In the genomic region with DNA sequence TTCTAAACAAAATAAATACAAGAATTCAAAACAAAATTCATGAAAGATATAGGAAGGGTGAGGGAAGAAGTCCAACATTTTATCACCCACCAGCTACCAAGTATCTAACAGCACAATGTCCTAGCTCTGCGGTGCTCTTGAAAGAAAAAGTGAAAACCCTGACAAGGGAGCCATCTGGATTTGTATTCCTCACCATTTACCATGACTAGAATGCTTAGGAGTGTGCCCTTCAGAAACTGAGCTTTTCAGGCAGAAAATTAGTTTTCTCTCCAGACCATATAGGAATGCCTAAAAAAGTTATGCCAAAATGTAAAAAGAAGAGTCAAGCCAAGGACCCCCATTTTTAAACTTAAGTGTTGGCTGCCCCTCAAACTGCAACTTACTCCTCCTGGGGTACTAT, we compare ENCODE assay signal across 10 cellular contexts. TPM values are rescaled to one million over a fixed set of nuclear protein-coding genes. Genes with fewer than 3 reads are reported as not detected.
DNase-seq lines count a peak whose midpoint lies in the region; ATAC-seq and TF ChIP-seq lines count a peak whose summit lies in the region.
"Had no signal": no experiment of that assay in that cellular context is flagged by ENCODE, and none has a peak within 500 bp of the region (broad histone marks: within the 10 kb centered on the region; RNA-seq: fewer than 3 reads in every experiment).

No MANE protein-coding gene starts in this region.

- no peak overlapping the region for H3K27ac ChIP-seq in fibroblast of lung (ENCODE audit: insufficient read depth, low read length)

- TF ChIP-seq CTCF in fibroblast of lung (conservative IDR thresholded peaks at IDR 0.05 in 1 of 2, IDR thresholded peaks at IDR 0.05 in 1 of 2; ENCODE audit: low read depth in 1 of 2, low read length in 2 of 2), result no peak

- no peaks in the 10 kb centered on the region for H4K20me1 ChIP-seq in fibroblast of lung (ENCODE audit: control insufficient read depth, extremely low read depth, insufficient read depth, low read length)

- DNase-seq in activated T-cell treated with anti-CD3 and anti-CD28 coated beads, Interleukin-2, amount 50 U/mL, for 4 hours, result no peak
- no peak for DNase-seq in activated T-cell treated with anti-CD3 and anti-CD28 coated beads for 4 hours
- peak; percentile 23 for DNase-seq in RPMI8226
- no peak for DNase-seq in fibroblast of lung (ENCODE audit: low read depth in 2 of 2)
- no peak for DNase-seq in stimulated activated naive CD8-positive, alpha-beta T cell treated with anti-CD3 and anti-CD28 coated beads, Interleukin-15, amount 100 ng/mL, for 72 hours
- DNase-seq in NCI-H1417 (lab: John Stamatoyannopoulos, UW), result no peak
- DNase-seq in OCI-M2 (lab: John Stamatoyannopoulos, UW; ENCODE audit: unreplicated experiment), result no peak
- DNase-seq: activated CD8-positive, alpha-beta memory T cell treated with anti-CD3 and anti-CD28 coated beads for 24 hours; nucleus accumbens had no signal

- H3K4me1 Mint-ChIP-seq in activated T-cell treated with anti-CD3 and anti-CD28 coated beads, Interleukin-2, amount 50 U/mL, for 4 hours (ENCODE audit: low read depth), result peaks cover 72% of the 10 kb centered on the region
- peaks cover 76% of the 10 kb centered on the region for H3K4me1 Mint-ChIP-seq in stimulated activated naive CD8-positive, alpha-beta T cell treated with anti-CD3 and anti-CD28 coated beads, Interleukin-15, amount 100 ng/mL, for 72 hours

- H3K4me1 ChIP-seq in fibroblast of lung (ENCODE audit: control insufficient read depth, extremely low read depth, insufficient read depth, low read length), result peaks cover 19% of the 10 kb centered on the region

- ATAC-seq in activated T-cell treated with anti-CD3 and anti-CD28 coated beads, Interleukin-2, amount 50 U/mL, for 4 hours, result no peak
- no peak for ATAC-seq in stimulated activated naive CD8-positive, alpha-beta T cell treated with anti-CD3 and anti-CD28 coated beads, Interleukin-15, amount 100 ng/mL, for 72 hours
- no peak for ATAC-seq in HG03342 (IDR thresholded peaks at IDR 0.05; ENCODE audit: unreplicated experiment)

- peaks cover 92% of the 10 kb centered on the region for H3K79me2 ChIP-seq in fibroblast of lung (ENCODE audit: control insufficient read depth, insufficient read depth, low read length)

- peak overlapping the region in 1 of 2 donors; percentile 12 for H3K27ac Mint-ChIP-seq in stimulated activated naive CD8-positive, alpha-beta T cell treated with anti-CD3 and anti-CD28 coated beads, Interleukin-15, amount 100 ng/mL, for 72 hours

- peaks cover 56% of the 10 kb centered on the region for H3K36me3 Mint-ChIP-seq in activated T-cell treated with anti-CD3 and anti-CD28 coated beads, Interleukin-2, amount 50 U/mL, for 4 hours (ENCODE audit: insufficient read depth)

- peak overlapping the region in 1 of 4 experiments; percentile 2 for H3K4me3 ChIP-seq in fibroblast of lung (replicated peaks in 1 of 4; ENCODE audit: control extremely low read depth in 1 of 4, insufficient read depth in 1 of 4, low read depth in 3 of 4, low read length in 4 of 4)

- H3K4me3 Mint-ChIP-seq in activated T-cell treated with anti-CD3 and anti-CD28 coated beads, Interleukin-2, amount 50 U/mL, for 4 hours, result peak overlapping the region; percentile 95
- peak overlapping the region; percentile 89 to 93 for H3K4me3 Mint-ChIP-seq in stimulated activated naive CD8-positive, alpha-beta T cell treated with anti-CD3 and anti-CD28 coated beads, Interleukin-15, amount 100 ng/mL, for 72 hours

- no peak overlapping the region for H2AFZ ChIP-seq in fibroblast of lung (ENCODE audit: low read length)

- H3K27me3 Mint-ChIP-seq in activated T-cell treated with anti-CD3 and anti-CD28 coated beads, Interleukin-2, amount 50 U/mL, for 4 hours (ENCODE audit: low read depth), result no peaks in the 10 kb centered on the region
- H3K27me3 Mint-ChIP-seq in stimulated activated naive CD8-positive, alpha-beta T cell treated with anti-CD3 and anti-CD28 coated beads, Interleukin-15, amount 100 ng/mL, for 72 hours, result no peaks in the 10 kb centered on the region

- no peaks in the 10 kb centered on the region for H3K9me3 ChIP-seq in fibroblast of lung (ENCODE audit: control insufficient read depth, insufficient read depth, low read depth, low read length)

- H3K4me2 ChIP-seq in fibroblast of lung (ENCODE audit: extremely low read depth, insufficient read depth, low read length), result peak overlapping the region; percentile 26

- H3K27me3 ChIP-seq in fibroblast of lung (ENCODE audit: control insufficient read depth, insufficient read depth, low read length), result no peaks in the 10 kb centered on the region

- no peaks in the 10 kb centered on the region for H3K36me3 ChIP-seq in fibroblast of lung (ENCODE audit: control insufficient read depth, insufficient read depth, low read length)

- no peaks in the 10 kb centered on the region for H3K9me3 Mint-ChIP-seq in activated T-cell treated with anti-CD3 and anti-CD28 coated beads, Interleukin-2, amount 50 U/mL, for 4 hours
- H3K9me3 Mint-ChIP-seq in stimulated activated naive CD8-positive, alpha-beta T cell treated with anti-CD3 and anti-CD28 coated beads, Interleukin-15, amount 100 ng/mL, for 72 hours, result no peaks in the 10 kb centered on the region

- H3K9ac ChIP-seq in fibroblast of lung (ENCODE audit: insufficient read depth, low read length), result no peak overlapping the region

RNA-seq across cellular contexts. Expression of gene SNX5, which starts 4.5 kb away (rescaled TPM):
- 100 to 1,000 TPM; 148 to 177 (median 168) TPM for total RNA-seq in activated T-cell treated with anti-CD3 and anti-CD28 coated beads, Interleukin-2, amount 50 U/mL, for 4 hours
- 122 and 127 TPM in 2 replicates for total RNA-seq in fibroblast of lung
- 73.5 and 76.7 TPM in 2 replicates for polyA plus RNA-seq in fibroblast of lung
- 67.1 and 74.4 TPM in 2 replicates for polyA plus RNA-seq in fibroblast of lung (2012)
- polyA minus RNA-seq in fibroblast of lung (ENCODE audit: low replicate concordance), result 28.0 and 31.7 TPM in 2 replicates

RNA-seq across cellular contexts. Expression of gene MGME1, which starts 4.7 kb away (rescaled TPM):
- 10 to 100 TPM; 14.4 to 16.6 (median 16.2) TPM for total RNA-seq in activated T-cell treated with anti-CD3 and anti-CD28 coated beads, Interleukin-2, amount 50 U/mL, for 4 hours
- 5.4 and 11.9 TPM in 2 replicates for total RNA-seq in fibroblast of lung
- 11.5 and 11.7 TPM in 2 replicates for polyA plus RNA-seq in fibroblast of lung
- 9.5 and 11.8 TPM in 2 replicates for polyA plus RNA-seq in fibroblast of lung (2012)
- 2.3 TPM in 1 of 2 replicates, not detected in the other for polyA minus RNA-seq in fibroblast of lung (ENCODE audit: low replicate concordance)
